ENCODE assay signal across 8 cellular contexts in the genomic region with DNA sequence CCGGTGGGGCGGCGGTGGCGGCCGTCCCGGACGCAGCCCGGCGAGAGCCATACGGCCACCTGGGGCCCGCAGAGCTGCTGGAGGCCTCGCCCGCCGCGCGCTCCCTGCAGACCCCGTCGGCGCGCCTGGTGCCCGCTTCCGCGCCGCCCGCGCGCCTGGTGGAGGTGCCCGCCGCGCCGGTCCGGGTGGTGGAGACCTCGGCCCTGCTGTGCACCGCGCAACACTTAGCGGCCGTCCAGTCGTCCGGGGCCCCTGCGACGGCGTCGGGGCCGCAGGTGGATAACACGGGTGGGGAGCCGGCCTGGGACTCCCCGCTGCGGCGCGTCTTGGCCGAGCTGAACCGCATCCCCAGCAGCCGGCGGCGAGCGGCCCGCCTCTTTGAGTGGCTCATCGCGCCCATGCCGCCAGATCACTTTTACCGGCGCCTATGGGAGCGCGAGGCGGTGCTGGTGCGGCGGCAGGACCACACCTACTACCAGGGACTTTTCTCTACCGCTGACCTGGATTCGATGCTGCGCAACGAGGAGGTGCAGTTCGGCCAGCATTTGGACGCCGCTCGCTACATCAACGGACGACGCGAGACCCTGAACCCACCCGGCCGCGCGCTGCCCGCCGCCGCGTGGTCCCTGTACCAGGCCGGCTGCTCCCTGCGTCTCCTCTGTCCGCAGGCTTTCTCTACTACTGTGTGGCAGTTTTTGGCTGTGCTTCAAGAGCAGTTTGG. TPM values are rescaled to one million over a fixed set of nuclear protein-coding genes. Genes with fewer than 3 reads are reported as not detected.
A peak's percentile ranks its signal among the peaks of the same experiment; 100 is the strongest.
DNase-seq lines count a peak whose midpoint lies in the region; ATAC-seq lines count a peak whose summit lies in the region.

No MANE protein-coding gene starts in this region.

- H3K4me1 Mint-ChIP-seq in activated CD4-positive, alpha-beta T cell treated with anti-CD3 and anti-CD28 coated beads, Interleukin-2, amount 10 ng/mL, durations not matched to agents 7 days and 5 days: peaks cover 46% of the 10 kb centered on the region
- H3K4me1 Mint-ChIP-seq in dendritic cell treated with granulocyte-macrophage colony-stimulating factor and Interleukin-4, amounts not matched to agents 40 ng/mL and 50 ng/mL, for 4 days (ENCODE audit: low read depth): peaks cover 38% of the 10 kb centered on the region
- H3K4me1 Mint-ChIP-seq in memory B cell: peaks cover 14% of the 10 kb centered on the region

- CTCF ChIA-PET in activated CD4-positive, alpha-beta T cell treated with anti-CD3 and anti-CD28 coated beads, Interleukin-2, amount 10 ng/mL, durations not matched to agents 7 days and 5 days (lab: Charles Lee): interaction anchor here (0.6 to 2.5 kb wide), 7 partner anchors 8 to 445 kb away, joined by 3 to 10 read pairs (median 3); no protein-coding TSS in a partner anchor

- H3K27ac Mint-ChIP-seq in activated CD4-positive, alpha-beta T cell treated with anti-CD3 and anti-CD28 coated beads, Interleukin-2, amount 10 ng/mL, durations not matched to agents 7 days and 5 days: peak overlapping the region; percentile 92
- peak overlapping the region; percentile 91 for H3K27ac Mint-ChIP-seq in dendritic cell treated with granulocyte-macrophage colony-stimulating factor and Interleukin-4, amounts not matched to agents 40 ng/mL and 50 ng/mL, for 4 days
- H3K27ac Mint-ChIP-seq in memory B cell: peak overlapping the region; percentile 85

- H3K9me3 Mint-ChIP-seq in activated CD4-positive, alpha-beta T cell treated with anti-CD3 and anti-CD28 coated beads, Interleukin-2, amount 10 ng/mL, durations not matched to agents 7 days and 5 days: no peaks in the 10 kb centered on the region
- no peaks in the 10 kb centered on the region for H3K9me3 Mint-ChIP-seq in dendritic cell treated with granulocyte-macrophage colony-stimulating factor and Interleukin-4, amounts not matched to agents 40 ng/mL and 50 ng/mL, for 4 days
- no peaks in the 10 kb centered on the region for H3K9me3 Mint-ChIP-seq in memory B cell

- peaks cover 44% of the 10 kb centered on the region for H3K36me3 Mint-ChIP-seq in activated CD4-positive, alpha-beta T cell treated with anti-CD3 and anti-CD28 coated beads, Interleukin-2, amount 10 ng/mL, durations not matched to agents 7 days and 5 days (ENCODE audit: low read depth)
- H3K36me3 Mint-ChIP-seq in dendritic cell treated with granulocyte-macrophage colony-stimulating factor and Interleukin-4, amounts not matched to agents 40 ng/mL and 50 ng/mL, for 4 days (ENCODE audit: low read depth): peaks cover 34% of the 10 kb centered on the region
- peaks cover 7% of the 10 kb centered on the region for H3K36me3 Mint-ChIP-seq in memory B cell

- peaks cover 7% of the 10 kb centered on the region for H3K27me3 Mint-ChIP-seq in activated CD4-positive, alpha-beta T cell treated with anti-CD3 and anti-CD28 coated beads, Interleukin-2, amount 10 ng/mL, durations not matched to agents 7 days and 5 days
- H3K27me3 Mint-ChIP-seq in dendritic cell treated with granulocyte-macrophage colony-stimulating factor and Interleukin-4, amounts not matched to agents 40 ng/mL and 50 ng/mL, for 4 days: peaks cover 4% of the 10 kb centered on the region
- no peaks in the 10 kb centered on the region for H3K27me3 Mint-ChIP-seq in memory B cell

- peak overlapping the region; percentile 83 for H3K4me3 Mint-ChIP-seq in activated CD4-positive, alpha-beta T cell treated with anti-CD3 and anti-CD28 coated beads, Interleukin-2, amount 10 ng/mL, durations not matched to agents 7 days and 5 days
- peak overlapping the region; percentile 99 for H3K4me3 Mint-ChIP-seq in dendritic cell treated with granulocyte-macrophage colony-stimulating factor and Interleukin-4, amounts not matched to agents 40 ng/mL and 50 ng/mL, for 4 days
- peak overlapping the region; percentile 90 for H3K4me3 Mint-ChIP-seq in memory B cell

- intact Hi-C loops in dendritic cell treated with granulocyte-macrophage colony-stimulating factor and Interleukin-4, amounts not matched to agents 40 ng/mL and 50 ng/mL, for 4 days (cut with micrococcal nuclease): no loop called here

- POLR2A ChIA-PET in activated CD4-positive, alpha-beta T cell treated with anti-CD3 and anti-CD28 coated beads, Interleukin-2, amount 10 ng/mL, durations not matched to agents 7 days and 5 days (lab: Charles Lee): no interaction called here

- DNase-seq in NCI-H1436 (lab: John Stamatoyannopoulos, UW) (peak; percentile 24), NCI-H1436 treated with DMSO at 0.1 percent for 48 hours (lab: John Stamatoyannopoulos, UW) (no peak), NCI-H2171 treated with DMSO at 0.1 percent for 48 hours (lab: John Stamatoyannopoulos, UW) (peak; percentile 58), memory B cell (ENCODE audit: low spot score in 2 of 2) (peak in 1 of 2 donors; percentile 49)
- DNase-seq in activated CD4-positive, alpha-beta T cell treated with anti-CD3 and anti-CD28 coated beads, Interleukin-2, amount 10 ng/mL, durations not matched to agents 7 days and 5 days: peak; percentile 70
- DNase-seq in stimulated activated CD8-positive, alpha-beta memory T cell treated with anti-CD3 and anti-CD28 coated beads, Interleukin-15, amount 100 ng/mL, for 4 hours (ENCODE audit: low read depth in 2 of 2): peak; percentile 41 to 46

- ATAC-seq in HG02943 (IDR thresholded peaks at IDR 0.05; ENCODE audit: low read depth, unreplicated experiment) (peak; percentile 43), memory B cell (ENCODE audit: low read depth) (peak; percentile 61)

RNA-seq across cellular contexts. Expression of gene RIOX1, which starts 0.7 kb away (rescaled TPM):
- total RNA-seq in activated CD4-positive, alpha-beta T cell treated with anti-CD3 and anti-CD28 coated beads, Interleukin-2, amount 10 ng/mL, durations not matched to agents 7 days and 5 days: 10 to 100 TPM; 20.2 to 20.9 TPM

RNA-seq across cellular contexts. Expression of gene NUMB, which starts 33.1 kb away (rescaled TPM):
- total RNA-seq in activated CD4-positive, alpha-beta T cell treated with anti-CD3 and anti-CD28 coated beads, Interleukin-2, amount 10 ng/mL, durations not matched to agents 7 days and 5 days: 10 to 100 TPM; 39.6 to 49.6 TPM

RNA-seq across cellular contexts. Expression of gene ACOT1, which starts 45.5 kb away (rescaled TPM):
- 1 to 10 TPM; 2.4 to 4.3 TPM for total RNA-seq in activated CD4-positive, alpha-beta T cell treated with anti-CD3 and anti-CD28 coated beads, Interleukin-2, amount 10 ng/mL, durations not matched to agents 7 days and 5 days
